8 cellular contexts compared by ENCODE assay signal in genomic region chr9:22244141-22245011, GRCh38.
A peak's percentile ranks its signal among the peaks of the same experiment; 100 is the strongest.
DNase-seq lines count a peak whose midpoint lies in the region; ATAC-seq and TF ChIP-seq lines count a peak whose summit lies in the region.

No MANE protein-coding gene starts in this region.

- H3K27me3 ChIP-seq in cardiac muscle cell (no peaks in the 10 kb centered on the region), testis (no peaks in the 10 kb centered on the region)

- H3K4me3 ChIP-seq in cardiac muscle cell (no peak overlapping the region), testis (no peak overlapping the region)

- ATAC-seq in Right ventricle myocardium inferior, result no peak
- peak; percentile 44 for ATAC-seq in HG02759 (IDR thresholded peaks at IDR 0.05; ENCODE audit: unreplicated experiment)
- no peak for ATAC-seq in natural killer cell

- H3K27me3 Mint-ChIP-seq in natural killer cell (ENCODE audit: low read depth in 2 of 2), result peaks cover 0 to 5% of the 10 kb centered on the region in 2 donors

- H3K4me1 Mint-ChIP-seq in natural killer cell, result no peaks in the 10 kb centered on the region

- H3K9me3 Mint-ChIP-seq in natural killer cell, result no peaks in the 10 kb centered on the region

- TF ChIP-seq CTCF in cardiac muscle cell (IDR thresholded peaks at IDR 0.05; ENCODE audit: low read depth, low read length), result peak; percentile 66
- TF ChIP-seq CTCF in testis (IDR thresholded peaks at IDR 0.05), result peak in 1 of 3 experiments; percentile 40
- no peak for TF ChIP-seq CTCF in natural killer cell (IDR thresholded peaks at IDR 0.05)

- H3K36me3 ChIP-seq in cardiac muscle cell (no peaks in the 10 kb centered on the region), testis (ENCODE audit: low read depth, missing control alignments) (no peaks in the 10 kb centered on the region)

- DNase-seq in cardiac muscle cell (ENCODE audit: low read depth in 1 of 2, low spot score in 1 of 2) (peak; percentile 65 to 77), Right ventricle myocardium inferior (ENCODE audit: missing footprints) (no peak), NCI-H446 (lab: John Stamatoyannopoulos, UW) (peak; percentile 14 to 78), amniotic epithelial cell (ENCODE audit: low read depth) (peak; percentile 65), islet precursor cell (peak; percentile 81), testis (peak; percentile 21), natural killer cell (no peak)

- no peak for TF ChIP-seq POLR2A in testis (IDR thresholded peaks at IDR 0.05)

- H3K27ac ChIP-seq in cardiac muscle cell (no peak overlapping the region), testis (no peak overlapping the region)

- H3K9me3 ChIP-seq in cardiac muscle cell (ENCODE audit: low read depth), result no peaks in the 10 kb centered on the region
- H3K9me3 ChIP-seq in testis, result no peaks in the 10 kb centered on the region

- 40 to 52% methylated on average over 9 of the region's 9 CpGs for WGBS in testis, 2 donors

- intact Hi-C loops in Right ventricle myocardium inferior (cut with DNase I), result no loop called here
- intact Hi-C loops in testis (cut with DNase I; ENCODE audit: low total_unique reads), result no loop called here
- intact Hi-C loops in natural killer cell (cut with micrococcal nuclease), result loop anchor here (5.0 kb wide), 1 partner anchor 432 kb away; no protein-coding TSS in a partner anchor

- no peak overlapping the region for H3K27ac Mint-ChIP-seq in natural killer cell

- no peak overlapping the region for H3K4me3 Mint-ChIP-seq in natural killer cell

- H3K36me3 Mint-ChIP-seq in natural killer cell, result no peaks in the 10 kb centered on the region

- H3K4me1 ChIP-seq in cardiac muscle cell (ENCODE audit: low read depth) (peaks cover 4% of the 10 kb centered on the region), testis (no peaks in the 10 kb centered on the region)

Comparison
In these comparisons a context has a peak if more than half of its experiments do, and no peak if none do; other contexts are left out.
1. DNase-seq: peak in cardiac muscle cell (2 of 2), NCI-H446 (2 of 2), amniotic epithelial cell (single experiment), islet precursor cell (single experiment) and testis (single experiment); none in Right ventricle myocardium inferior (single experiment) and natural killer cell (single experiment).